In the genomic region with DNA sequence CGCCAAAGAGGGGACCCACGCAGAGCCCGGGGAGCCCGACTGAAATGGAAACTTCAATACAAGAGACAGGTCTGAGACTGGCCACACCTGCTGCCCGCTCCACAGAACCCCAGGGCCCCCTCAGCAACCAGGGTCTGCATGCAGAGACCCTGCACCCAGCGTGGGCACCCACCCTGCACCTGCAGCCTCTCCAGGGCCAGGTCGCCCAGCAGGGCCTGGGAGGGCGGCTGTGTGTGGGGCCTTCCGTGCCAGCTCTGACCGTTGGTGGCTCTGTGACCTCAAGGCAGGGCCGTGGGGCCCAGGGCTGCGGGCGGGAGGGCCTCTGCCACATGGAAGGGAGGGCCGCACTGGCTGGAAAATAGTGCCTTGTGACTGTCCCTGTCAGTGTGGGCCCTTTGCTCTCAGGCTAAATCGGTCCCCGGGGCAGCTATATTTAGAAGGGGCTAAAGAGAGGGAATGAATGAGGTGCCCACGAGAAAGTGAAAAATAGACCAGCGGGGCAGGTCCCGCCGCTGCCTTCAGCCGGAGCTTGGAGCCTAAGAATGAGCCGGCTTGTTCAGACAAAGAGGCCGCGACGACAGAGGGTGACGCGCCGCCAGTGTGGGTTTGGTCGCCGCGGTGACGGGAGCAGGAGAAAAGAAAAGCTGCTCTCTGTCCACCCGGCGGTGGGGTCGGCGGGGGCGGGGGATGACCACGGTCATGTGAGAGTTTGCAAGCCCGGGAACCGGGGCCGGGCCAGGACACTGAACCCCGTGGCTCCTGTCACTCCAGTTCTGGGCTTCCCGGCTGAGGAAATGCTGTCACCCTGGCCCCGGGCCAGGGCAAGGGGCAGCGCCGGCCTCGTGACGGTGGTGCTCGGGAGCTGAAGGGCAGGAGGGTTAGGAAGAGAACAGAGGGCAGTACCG, we compare ENCODE assay signal across 1 cellular context.
A peak's percentile ranks its signal among the peaks of the same experiment; 100 is the strongest.
TF ChIP-seq lines count a peak whose summit lies in the region.

No MANE protein-coding gene starts in this region.

TF ChIP-seq in HepG2, 621 proteins besides CTCF, POLR2A, EP300 and RAD21 (continued from another document and continues in another):
- peak; percentile 56 for TF ChIP-seq BCL6 (CRISPR knock-in tag; IDR thresholded peaks at IDR 0.05)
- TF ChIP-seq MYC (CRISPR knock-in tag; IDR thresholded peaks at IDR 0.05; ENCODE audit: borderline replicate concordance), result peak; percentile 75
- TF ChIP-seq, protein P1, sequence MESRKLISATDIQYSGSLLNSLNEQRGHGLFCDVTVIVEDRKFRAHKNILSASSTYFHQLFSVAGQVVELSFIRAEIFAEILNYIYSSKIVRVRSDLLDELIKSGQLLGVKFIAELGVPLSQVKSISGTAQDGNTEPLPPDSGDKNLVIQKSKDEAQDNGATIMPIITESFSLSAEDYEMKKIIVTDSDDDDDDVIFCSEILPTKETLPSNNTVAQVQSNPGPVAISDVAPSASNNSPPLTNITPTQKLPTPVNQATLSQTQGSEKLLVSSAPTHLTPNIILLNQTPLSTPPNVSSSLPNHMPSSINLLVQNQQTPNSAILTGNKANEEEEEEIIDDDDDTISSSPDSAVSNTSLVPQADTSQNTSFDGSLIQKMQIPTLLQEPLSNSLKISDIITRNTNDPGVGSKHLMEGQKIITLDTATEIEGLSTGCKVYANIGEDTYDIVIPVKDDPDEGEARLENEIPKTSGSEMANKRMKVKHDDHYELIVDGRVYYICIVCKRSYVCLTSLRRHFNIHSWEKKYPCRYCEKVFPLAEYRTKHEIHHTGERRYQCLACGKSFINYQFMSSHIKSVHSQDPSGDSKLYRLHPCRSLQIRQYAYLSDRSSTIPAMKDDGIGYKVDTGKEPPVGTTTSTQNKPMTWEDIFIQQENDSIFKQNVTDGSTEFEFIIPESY (CRISPR knock-in tag; IDR thresholded peaks at IDR 0.05), result no peak
- peak; percentile 62; the same call in 1 of the 2 replicates for TF ChIP-seq ZNF501 (CRISPR knock-in tag; IDR thresholded peaks at IDR 0.05)
- TF ChIP-seq FOSL2 (CRISPR knock-in tag; IDR thresholded peaks at IDR 0.05), result no peak; the same call in none of the 2 replicates
- TF ChIP-seq SAFB2 (CRISPR knock-in tag; IDR thresholded peaks at IDR 0.05; ENCODE audit: borderline replicate concordance, low read depth), result peak; percentile 47; the same call in 1 of the 2 replicates
- TF ChIP-seq, protein P2, sequence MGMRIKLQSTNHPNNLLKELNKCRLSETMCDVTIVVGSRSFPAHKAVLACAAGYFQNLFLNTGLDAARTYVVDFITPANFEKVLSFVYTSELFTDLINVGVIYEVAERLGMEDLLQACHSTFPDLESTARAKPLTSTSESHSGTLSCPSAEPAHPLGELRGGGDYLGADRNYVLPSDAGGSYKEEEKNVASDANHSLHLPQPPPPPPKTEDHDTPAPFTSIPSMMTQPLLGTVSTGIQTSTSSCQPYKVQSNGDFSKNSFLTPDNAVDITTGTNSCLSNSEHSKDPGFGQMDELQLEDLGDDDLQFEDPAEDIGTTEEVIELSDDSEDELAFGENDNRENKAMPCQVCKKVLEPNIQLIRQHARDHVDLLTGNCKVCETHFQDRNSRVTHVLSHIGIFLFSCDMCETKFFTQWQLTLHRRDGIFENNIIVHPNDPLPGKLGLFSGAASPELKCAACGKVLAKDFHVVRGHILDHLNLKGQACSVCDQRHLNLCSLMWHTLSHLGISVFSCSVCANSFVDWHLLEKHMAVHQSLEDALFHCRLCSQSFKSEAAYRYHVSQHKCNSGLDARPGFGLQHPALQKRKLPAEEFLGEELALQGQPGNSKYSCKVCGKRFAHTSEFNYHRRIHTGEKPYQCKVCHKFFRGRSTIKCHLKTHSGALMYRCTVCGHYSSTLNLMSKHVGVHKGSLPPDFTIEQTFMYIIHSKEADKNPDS (CRISPR knock-in tag; IDR thresholded peaks at IDR 0.05), result peak; percentile 44; the same call in 1 of the 2 replicates
- peak; percentile 74; the same call in 1 of the 2 replicates for TF ChIP-seq HDAC1 (CRISPR knock-in tag; IDR thresholded peaks at IDR 0.05)
- TF ChIP-seq ZNF232 (CRISPR knock-in tag; IDR thresholded peaks at IDR 0.05; ENCODE audit: borderline replicate concordance), result no peak
- TF ChIP-seq THYN1 (CRISPR knock-in tag; IDR thresholded peaks at IDR 0.05; ENCODE audit: borderline replicate concordance, low read depth), result peak; percentile 89; the same call in 1 of the 2 replicates
- TF ChIP-seq ZNF510 (CRISPR knock-in tag; IDR thresholded peaks at IDR 0.05; ENCODE audit: low read depth), result no peak
- TF ChIP-seq ATAD3A (CRISPR knock-in tag; IDR thresholded peaks at IDR 0.05), result no peak
- no peak for TF ChIP-seq NPAS2 (CRISPR knock-in tag; IDR thresholded peaks at IDR 0.05; ENCODE audit: borderline replicate concordance)
- TF ChIP-seq ZSCAN29 (CRISPR knock-in tag; conservative IDR thresholded peaks at IDR 0.05), result no peak
- no peak for TF ChIP-seq ZNF101 (CRISPR knock-in tag; IDR thresholded peaks at IDR 0.05; ENCODE audit: borderline replicate concordance, low read depth)
- 0 out of 2 replicates have a peak, but pooled peaks have one; percentile 24 for TF ChIP-seq KDM4B (CRISPR knock-in tag; IDR thresholded peaks at IDR 0.05)
- peak; percentile 38 for TF ChIP-seq GABPB1 (CRISPR knock-in tag; IDR thresholded peaks at IDR 0.05)
- TF ChIP-seq ZNF460 (CRISPR knock-in tag; IDR thresholded peaks at IDR 0.05; ENCODE audit: borderline replicate concordance), result no peak; the same call in 1 of the 2 replicates
- 0 out of 2 replicates have a peak, but pooled peaks have one; percentile 44 for TF ChIP-seq NFIC (IDR thresholded peaks at IDR 0.05; ENCODE audit: low read length)
- peak; percentile 93 for TF ChIP-seq HNRNPL (IDR thresholded peaks at IDR 0.05; ENCODE audit: low read depth, low read length)
- TF ChIP-seq SMAD1 (CRISPR knock-in tag; IDR thresholded peaks at IDR 0.05; ENCODE audit: borderline replicate concordance, low read depth), result 0 out of 2 replicates have a peak, but pooled peaks have one; percentile 43
- peak; percentile 55 for TF ChIP-seq SKI (IDR thresholded peaks at IDR 0.05; ENCODE audit: partially characterized antibody)
- peak; percentile 71 for TF ChIP-seq RARA (CRISPR knock-in tag; IDR thresholded peaks at IDR 0.05)
- TF ChIP-seq, protein P3, sequence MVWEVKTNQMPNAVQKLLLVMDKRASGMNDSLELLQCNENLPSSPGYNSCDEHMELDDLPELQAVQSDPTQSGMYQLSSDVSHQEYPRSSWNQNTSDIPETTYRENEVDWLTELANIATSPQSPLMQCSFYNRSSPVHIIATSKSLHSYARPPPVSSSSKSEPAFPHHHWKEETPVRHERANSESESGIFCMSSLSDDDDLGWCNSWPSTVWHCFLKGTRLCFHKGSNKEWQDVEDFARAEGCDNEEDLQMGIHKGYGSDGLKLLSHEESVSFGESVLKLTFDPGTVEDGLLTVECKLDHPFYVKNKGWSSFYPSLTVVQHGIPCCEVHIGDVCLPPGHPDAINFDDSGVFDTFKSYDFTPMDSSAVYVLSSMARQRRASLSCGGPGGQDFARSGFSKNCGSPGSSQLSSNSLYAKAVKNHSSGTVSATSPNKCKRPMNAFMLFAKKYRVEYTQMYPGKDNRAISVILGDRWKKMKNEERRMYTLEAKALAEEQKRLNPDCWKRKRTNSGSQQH (CRISPR knock-in tag; IDR thresholded peaks at IDR 0.05; ENCODE audit: low read depth), result 0 out of 2 replicates have a peak, but pooled peaks have one; percentile 24
- TF ChIP-seq SOX6 (IDR thresholded peaks at IDR 0.05), result no peak
- peak; percentile 38 for TF ChIP-seq SOX6 (CRISPR knock-in tag; IDR thresholded peaks at IDR 0.05)
- TF ChIP-seq, protein P4, sequence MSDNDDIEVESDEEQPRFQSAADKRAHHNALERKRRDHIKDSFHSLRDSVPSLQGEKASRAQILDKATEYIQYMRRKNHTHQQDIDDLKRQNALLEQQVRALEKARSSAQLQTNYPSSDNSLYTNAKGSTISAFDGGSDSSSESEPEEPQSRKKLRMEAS (IDR thresholded peaks at IDR 0.05), result peak; percentile 90
- peak; percentile 71 for TF ChIP-seq ZNF354B (CRISPR knock-in tag; IDR thresholded peaks at IDR 0.05)
- peak; percentile 72 for TF ChIP-seq CREM (IDR thresholded peaks at IDR 0.05)
- 0 out of 2 replicates have a peak, but pooled peaks have one; percentile 16 for TF ChIP-seq CREM (CRISPR knock-in tag; IDR thresholded peaks at IDR 0.05)
- 0 out of 2 replicates have a peak, but pooled peaks have one; percentile 42 for TF ChIP-seq ZNF441 (CRISPR knock-in tag; IDR thresholded peaks at IDR 0.05; ENCODE audit: borderline replicate concordance)
- 0 out of 2 replicates have a peak, but pooled peaks have one; percentile 24 for TF ChIP-seq GATAD1 (CRISPR knock-in tag; IDR thresholded peaks at IDR 0.05)
- TF ChIP-seq MXI1 (IDR thresholded peaks at IDR 0.05; ENCODE audit: borderline replicate concordance, low read depth, low read length), result peak; percentile 71; the same call in 2 of the 3 replicates
- no peak for TF ChIP-seq ZFP37 (CRISPR knock-in tag; IDR thresholded peaks at IDR 0.05; ENCODE audit: borderline replicate concordance)
- 0 out of 2 replicates have a peak, but pooled peaks have one; percentile 36 for TF ChIP-seq ZNF879 (CRISPR knock-in tag; IDR thresholded peaks at IDR 0.05)
- TF ChIP-seq, protein P5, sequence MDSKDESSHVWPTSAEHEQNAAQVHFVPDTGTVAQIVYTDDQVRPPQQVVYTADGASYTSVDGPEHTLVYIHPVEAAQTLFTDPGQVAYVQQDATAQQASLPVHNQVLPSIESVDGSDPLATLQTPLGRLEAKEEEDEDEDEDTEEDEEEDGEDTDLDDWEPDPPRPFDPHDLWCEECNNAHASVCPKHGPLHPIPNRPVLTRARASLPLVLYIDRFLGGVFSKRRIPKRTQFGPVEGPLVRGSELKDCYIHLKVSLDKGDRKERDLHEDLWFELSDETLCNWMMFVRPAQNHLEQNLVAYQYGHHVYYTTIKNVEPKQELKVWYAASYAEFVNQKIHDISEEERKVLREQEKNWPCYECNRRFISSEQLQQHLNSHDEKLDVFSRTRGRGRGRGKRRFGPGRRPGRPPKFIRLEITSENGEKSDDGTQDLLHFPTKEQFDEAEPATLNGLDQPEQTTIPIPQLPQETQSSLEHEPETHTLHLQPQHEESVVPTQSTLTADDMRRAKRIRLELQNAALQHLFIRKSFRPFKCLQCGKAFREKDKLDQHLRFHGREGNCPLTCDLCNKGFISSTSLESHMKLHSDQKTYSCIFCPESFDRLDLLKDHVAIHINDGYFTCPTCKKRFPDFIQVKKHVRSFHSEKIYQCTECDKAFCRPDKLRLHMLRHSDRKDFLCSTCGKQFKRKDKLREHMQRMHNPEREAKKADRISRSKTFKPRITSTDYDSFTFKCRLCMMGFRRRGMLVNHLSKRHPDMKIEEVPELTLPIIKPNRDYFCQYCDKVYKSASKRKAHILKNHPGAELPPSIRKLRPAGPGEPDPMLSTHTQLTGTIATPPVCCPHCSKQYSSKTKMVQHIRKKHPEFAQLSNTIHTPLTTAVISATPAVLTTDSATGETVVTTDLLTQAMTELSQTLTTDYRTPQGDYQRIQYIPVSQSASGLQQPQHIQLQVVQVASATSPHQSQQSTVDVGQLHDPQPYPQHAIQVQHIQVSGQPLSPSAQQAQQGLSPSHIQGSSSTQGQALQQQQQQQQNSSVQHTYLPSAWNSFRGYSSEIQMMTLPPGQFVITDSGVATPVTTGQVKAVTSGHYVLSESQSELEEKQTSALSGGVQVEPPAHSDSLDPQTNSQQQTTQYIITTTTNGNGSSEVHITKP (CRISPR knock-in tag; IDR thresholded peaks at IDR 0.05; ENCODE audit: low read depth), result peak; percentile 38
- TF ChIP-seq, protein P6, sequence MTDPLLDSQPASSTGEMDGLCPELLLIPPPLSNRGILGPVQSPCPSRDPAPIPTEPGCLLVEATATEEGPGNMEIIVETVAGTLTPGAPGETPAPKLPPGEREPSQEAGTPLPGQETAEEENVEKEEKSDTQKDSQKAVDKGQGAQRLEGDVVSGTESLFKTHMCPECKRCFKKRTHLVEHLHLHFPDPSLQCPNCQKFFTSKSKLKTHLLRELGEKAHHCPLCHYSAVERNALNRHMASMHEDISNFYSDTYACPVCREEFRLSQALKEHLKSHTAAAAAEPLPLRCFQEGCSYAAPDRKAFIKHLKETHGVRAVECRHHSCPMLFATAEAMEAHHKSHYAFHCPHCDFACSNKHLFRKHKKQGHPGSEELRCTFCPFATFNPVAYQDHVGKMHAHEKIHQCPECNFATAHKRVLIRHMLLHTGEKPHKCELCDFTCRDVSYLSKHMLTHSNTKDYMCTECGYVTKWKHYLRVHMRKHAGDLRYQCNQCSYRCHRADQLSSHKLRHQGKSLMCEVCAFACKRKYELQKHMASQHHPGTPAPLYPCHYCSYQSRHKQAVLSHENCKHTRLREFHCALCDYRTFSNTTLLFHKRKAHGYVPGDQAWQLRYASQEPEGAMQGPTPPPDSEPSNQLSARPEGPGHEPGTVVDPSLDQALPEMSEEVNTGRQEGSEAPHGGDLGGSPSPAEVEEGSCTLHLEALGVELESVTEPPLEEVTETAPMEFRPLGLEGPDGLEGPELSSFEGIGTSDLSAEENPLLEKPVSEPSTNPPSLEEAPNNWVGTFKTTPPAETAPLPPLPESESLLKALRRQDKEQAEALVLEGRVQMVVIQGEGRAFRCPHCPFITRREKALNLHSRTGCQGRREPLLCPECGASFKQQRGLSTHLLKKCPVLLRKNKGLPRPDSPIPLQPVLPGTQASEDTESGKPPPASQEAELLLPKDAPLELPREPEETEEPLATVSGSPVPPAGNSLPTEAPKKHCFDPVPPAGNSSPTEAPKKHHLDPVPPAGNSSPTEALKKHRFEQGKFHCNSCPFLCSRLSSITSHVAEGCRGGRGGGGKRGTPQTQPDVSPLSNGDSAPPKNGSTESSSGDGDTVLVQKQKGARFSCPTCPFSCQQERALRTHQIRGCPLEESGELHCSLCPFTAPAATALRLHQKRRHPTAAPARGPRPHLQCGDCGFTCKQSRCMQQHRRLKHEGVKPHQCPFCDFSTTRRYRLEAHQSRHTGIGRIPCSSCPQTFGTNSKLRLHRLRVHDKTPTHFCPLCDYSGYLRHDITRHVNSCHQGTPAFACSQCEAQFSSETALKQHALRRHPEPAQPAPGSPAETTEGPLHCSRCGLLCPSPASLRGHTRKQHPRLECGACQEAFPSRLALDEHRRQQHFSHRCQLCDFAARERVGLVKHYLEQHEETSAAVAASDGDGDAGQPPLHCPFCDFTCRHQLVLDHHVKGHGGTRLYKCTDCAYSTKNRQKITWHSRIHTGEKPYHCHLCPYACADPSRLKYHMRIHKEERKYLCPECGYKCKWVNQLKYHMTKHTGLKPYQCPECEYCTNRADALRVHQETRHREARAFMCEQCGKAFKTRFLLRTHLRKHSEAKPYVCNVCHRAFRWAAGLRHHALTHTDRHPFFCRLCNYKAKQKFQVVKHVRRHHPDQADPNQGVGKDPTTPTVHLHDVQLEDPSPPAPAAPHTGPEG (CRISPR knock-in tag; IDR thresholded peaks at IDR 0.05), result peak; percentile 24; the same call in 1 of the 2 replicates
- TF ChIP-seq, protein P7, sequence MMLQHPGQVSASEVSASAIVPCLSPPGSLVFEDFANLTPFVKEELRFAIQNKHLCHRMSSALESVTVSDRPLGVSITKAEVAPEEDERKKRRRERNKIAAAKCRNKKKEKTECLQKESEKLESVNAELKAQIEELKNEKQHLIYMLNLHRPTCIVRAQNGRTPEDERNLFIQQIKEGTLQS (CRISPR knock-in tag; IDR thresholded peaks at IDR 0.05), result 0 out of 2 replicates have a peak, but pooled peaks have one; percentile 11
- TF ChIP-seq ZBTB20 (CRISPR knock-in tag; IDR thresholded peaks at IDR 0.05; ENCODE audit: borderline replicate concordance, low read depth), result 0 out of 2 replicates have a peak, but pooled peaks have one; percentile 15
- TF ChIP-seq CHD4 (IDR thresholded peaks at IDR 0.05; ENCODE audit: borderline replicate concordance, low read length), result 0 out of 2 replicates have a peak, but pooled peaks have one; percentile 23
- TF ChIP-seq ZNF17 (CRISPR knock-in tag; IDR thresholded peaks at IDR 0.05), result no peak
- no peak for TF ChIP-seq FOXA1 (IDR thresholded peaks at IDR 0.05)
- TF ChIP-seq FOXA1 (CRISPR knock-in tag; IDR thresholded peaks at IDR 0.05), result no peak
